In genomic region chr19:47232422-47233211, GRCh38 we compare ENCODE assay signal across 1 cellular context.
TF ChIP-seq lines count a peak whose summit lies in the region.

No MANE protein-coding gene starts in this region.

TF ChIP-seq in IMR-90, 13 proteins besides CTCF, POLR2A, EP300 and RAD21:
- TF ChIP-seq MAFK (IDR thresholded peaks at IDR 0.05; ENCODE audit: low read depth, low read length): no peak
- TF ChIP-seq CEBPB (IDR thresholded peaks at IDR 0.05; ENCODE audit: low read depth, low read length): 0 out of 2 replicates have a peak, but pooled peaks have one; percentile 27
- no peak for TF ChIP-seq SMC3 (IDR thresholded peaks at IDR 0.05; ENCODE audit: low read depth, low read length)
- peak; percentile 51; the same call in 1 of the 2 replicates for TF ChIP-seq FOS (IDR thresholded peaks at IDR 0.05; ENCODE audit: low read depth, low read length)
- peak; percentile 54; the same call in 1 of the 2 replicates for TF ChIP-seq MAZ (IDR thresholded peaks at IDR 0.05; ENCODE audit: borderline replicate concordance, low read depth, low read length)
- no peak for TF ChIP-seq MXI1 (IDR thresholded peaks at IDR 0.05; ENCODE audit: borderline replicate concordance, low read depth, low read length)
